9 cellular contexts compared by ENCODE assay signal in genomic region chr9:106885451-106885850, GRCh38. TPM values are rescaled to one million over a fixed set of nuclear protein-coding genes. Genes with fewer than 3 reads are reported as not detected.
A peak's percentile ranks its signal among the peaks of the same experiment; 100 is the strongest.
DNase-seq lines count a peak whose midpoint lies in the region; ATAC-seq and TF ChIP-seq lines count a peak whose summit lies in the region.
"Had no signal": no experiment of that assay in that cellular context is flagged by ENCODE, and none has a peak within 500 bp of the region (broad histone marks: within the 10 kb centered on the region; RNA-seq: fewer than 3 reads in every experiment).

No MANE protein-coding gene starts in this region.

- H3K36me3 ChIP-seq in psoas muscle (ENCODE audit: insufficient read depth in 1 of 2, low read depth in 1 of 2): no peaks in the 10 kb centered on the region

- intact Hi-C loops in psoas muscle (cut with DNase I): loop anchor here in 1 of 2 donors (5.0 kb wide), 1 partner anchor 37 kb away; no protein-coding TSS in a partner anchor
- intact Hi-C loops in head of caudate nucleus (cut with DNase I): no loop called here

- peak; percentile 86 to 93 (median 88) for ATAC-seq in psoas muscle

- DNase-seq in EL (peak; percentile 90), RPMI7951 (ENCODE audit: low read depth) (peak; percentile 83), fibroblast of peridontal ligament (ENCODE audit: extremely low read depth) (peak; percentile 83), psoas muscle (peak in 1 of 2 donors; percentile 58), head of caudate nucleus (no peak), NCI-H526 treated with DMSO at 0.1 percent for 48 hours (lab: John Stamatoyannopoulos, UW) (no peak), ecto neural progenitor cell (ENCODE audit: low spot score) (no peak), HEK293T (ENCODE audit: extremely low spot score) (no peak)
- DNase-seq: KBM-7 had no signal

- H3K4me3 ChIP-seq in psoas muscle: peak overlapping the region; percentile 56

- H3K4me1 ChIP-seq in psoas muscle: peaks cover 78% of the 10 kb centered on the region

- POLR2A ChIA-PET in HEK293T (lab: Yijun Ruan, JAX): no interaction called here

- TF ChIP-seq CTCF in psoas muscle (IDR thresholded peaks at IDR 0.05): no peak

- CTCF ChIA-PET in HEK293T (lab: Yijun Ruan, JAX): no interaction called here

- no peaks in the 10 kb centered on the region for H3K27me3 ChIP-seq in psoas muscle (ENCODE audit: insufficient read depth in 3 of 3, low read length in 2 of 3)

- WGBS in psoas muscle, 3 donors: 25 to 49% (median 34%) methylated on average over 2 of the region's 2 CpGs

- peak overlapping the region; percentile 89 for H3K27ac ChIP-seq in psoas muscle

- no peaks in the 10 kb centered on the region for H3K9me3 ChIP-seq in psoas muscle

TF ChIP-seq in HEK293T, 16 proteins besides CTCF, POLR2A, EP300 and RAD21:
- TF ChIP-seq FOXM1 (IDR thresholded peaks at IDR 0.05; ENCODE audit: borderline replicate concordance): no peak
- TF ChIP-seq TARDBP (IDR thresholded peaks at IDR 0.05): no peak
- TF ChIP-seq ELF4 (IDR thresholded peaks at IDR 0.05): no peak
- no peak for TF ChIP-seq CTBP1 (IDR thresholded peaks at IDR 0.05; ENCODE audit: borderline replicate concordance)
- no peak for TF ChIP-seq HDGF (IDR thresholded peaks at IDR 0.05; ENCODE audit: borderline replicate concordance)
- no peak for TF ChIP-seq PKNOX1 (IDR thresholded peaks at IDR 0.05)
- no peak for TF ChIP-seq BHLHE40 (IDR thresholded peaks at IDR 0.05; ENCODE audit: borderline replicate concordance)

RNA-seq across cellular contexts. Expression of gene ZNF462, which starts 22.5 kb away (rescaled TPM):
- total RNA-seq in RPMI7951 (2014; rRNA removed; shearing (Covaris generic)): 10.0 and 14.2 TPM in 2 replicates
- total RNA-seq in psoas muscle: 100 to 1,000 TPM in 1 of 4 donors, 10 to 100 TPM in 3; 16.3 to 102 (median 24.6) TPM
- 1 to 10 TPM; 2.0 to 6.1 (median 2.5) TPM for polyA plus RNA-seq in psoas muscle

Comparison
In these comparisons a context has a peak if more than half of its experiments do, and no peak if none do; other contexts are left out.
1. DNase-seq: peak in EL (single experiment), RPMI7951 (single experiment) and fibroblast of peridontal ligament (single experiment); none in head of caudate nucleus (0 of 42), NCI-H526 treated with DMSO at 0.1 percent for 48 hours (single experiment), ecto neural progenitor cell (single experiment) and HEK293T (single experiment).